ENCODE assay signal across 14 cellular contexts in genomic region chr2:64923385-64923710, GRCh38.
DNase-seq lines count a peak whose midpoint lies in the region; ATAC-seq and FAIRE-seq lines count a peak whose summit lies in the region.
"Had no signal": no experiment of that assay in that cellular context is flagged by ENCODE, and none has a peak within 500 bp of the region (broad histone marks: within the 10 kb centered on the region; RNA-seq: fewer than 3 reads in every experiment).

No MANE protein-coding gene starts in this region.

- CTCF ChIA-PET in T-cell (lab: Charles Lee): no interaction called here

- peaks cover 5 to 20% of the 10 kb centered on the region in 2 donors for H3K36me3 Mint-ChIP-seq in activated naive CD4-positive, alpha-beta T cell treated with anti-CD3 and anti-CD28 coated beads, Interleukin-2, amount 50 U/mL, for 72 hours
- H3K36me3 Mint-ChIP-seq in dendritic cell treated with granulocyte-macrophage colony-stimulating factor and Interleukin-4, amounts not matched to agents 40 ng/mL and 50 ng/mL, for 4 days (ENCODE audit: low read depth): no peaks in the 10 kb centered on the region
- H3K36me3 Mint-ChIP-seq in naive B cell: peaks cover 14 to 22% of the 10 kb centered on the region in 2 donors
- H3K36me3 Mint-ChIP-seq in T-cell: peaks cover 3% of the 10 kb centered on the region

- H3K4me1 Mint-ChIP-seq in dendritic cell treated with granulocyte-macrophage colony-stimulating factor and Interleukin-4, amounts not matched to agents 40 ng/mL and 50 ng/mL, for 4 days (ENCODE audit: low read depth): peaks cover 38% of the 10 kb centered on the region
- H3K4me1 Mint-ChIP-seq in naive B cell (peaks cover 48 to 79% (median 71%) of the 10 kb centered on the region in 3 donors), T-cell (peaks cover 0 to 11% (median 5%) of the 10 kb centered on the region in 3 donors)

- FAIRE-seq in HTR-8/SVneo (lab: Jason Lieb, UNC): no peak

- no peak overlapping the region for H3K4me3 Mint-ChIP-seq in dendritic cell treated with granulocyte-macrophage colony-stimulating factor and Interleukin-4, amounts not matched to agents 40 ng/mL and 50 ng/mL, for 4 days
- H3K4me3 Mint-ChIP-seq in naive B cell (peak overlapping the region in 1 of 8 donors; percentile 63), T-cell (no peak overlapping the region)

- peak overlapping the region; percentile 14 to 65 for H3K27ac Mint-ChIP-seq in activated naive CD4-positive, alpha-beta T cell treated with anti-CD3 and anti-CD28 coated beads, Interleukin-2, amount 50 U/mL, for 72 hours
- peak overlapping the region; percentile 36 for H3K27ac Mint-ChIP-seq in dendritic cell treated with granulocyte-macrophage colony-stimulating factor and Interleukin-4, amounts not matched to agents 40 ng/mL and 50 ng/mL, for 4 days
- H3K27ac Mint-ChIP-seq in naive B cell (peak overlapping the region in 5 of 6 donors; percentile 37 to 98 (median 86)), T-cell (no peak overlapping the region)

- no peaks in the 10 kb centered on the region for H3K27me3 Mint-ChIP-seq in dendritic cell treated with granulocyte-macrophage colony-stimulating factor and Interleukin-4, amounts not matched to agents 40 ng/mL and 50 ng/mL, for 4 days
- H3K27me3 Mint-ChIP-seq in naive B cell: no peaks in the 10 kb centered on the region
- H3K27me3 Mint-ChIP-seq in T-cell: no peaks in the 10 kb centered on the region

- no peak for DNase-seq in activated naive CD4-positive, alpha-beta T cell treated with anti-CD3 and anti-CD28 coated beads, Interleukin-2, amount 50 U/mL, for 72 hours (ENCODE audit: low spot score in 2 of 2)
- DNase-seq in activated naive CD4-positive, alpha-beta T cell (lab: John Stamatoyannopoulos, UW): no peak
- DNase-seq in naive B cell (no peak), GF-D8 (lab: John Stamatoyannopoulos, UW) (no peak), T-cell (no peak), HTR-8/SVneo (ENCODE audit: insufficient read length, low spot score) (no peak)
- DNase-seq: DMS 273 treated with DMSO at 0.1 percent for 48 hours, NCI-H1417 treated with DMSO at 0.1 percent for 48 hours, NCI-H2029 treated with DMSO at 0.1 percent for 48 hours, NCI-H510A treated with DMSO at 0.1 percent for 48 hours, SW 1271 had no signal

- POLR2A ChIA-PET in T-cell (lab: Charles Lee): no interaction called here

- intact Hi-C loops in dendritic cell treated with granulocyte-macrophage colony-stimulating factor and Interleukin-4, amounts not matched to agents 40 ng/mL and 50 ng/mL, for 4 days (cut with micrococcal nuclease): no loop called here

- ATAC-seq in activated naive CD4-positive, alpha-beta T cell treated with anti-CD3 and anti-CD28 coated beads, Interleukin-2, amount 50 U/mL, for 72 hours: no peak
- ATAC-seq in naive B cell (ENCODE audit: low read depth in 2 of 2): no peak
- ATAC-seq in GM19351 (IDR thresholded peaks at IDR 0.05; ENCODE audit: unreplicated experiment): no peak
- no peak for ATAC-seq in T-cell (replicated peaks in 1 of 4)
- ATAC-seq: HCT116 had no signal

- peaks cover 0 to 15% of the 10 kb centered on the region in 2 donors for H3K9me3 Mint-ChIP-seq in activated naive CD4-positive, alpha-beta T cell treated with anti-CD3 and anti-CD28 coated beads, Interleukin-2, amount 50 U/mL, for 72 hours
- peaks cover 19% of the 10 kb centered on the region for H3K9me3 Mint-ChIP-seq in dendritic cell treated with granulocyte-macrophage colony-stimulating factor and Interleukin-4, amounts not matched to agents 40 ng/mL and 50 ng/mL, for 4 days
- peaks cover 0 to 15% (median 9%) of the 10 kb centered on the region in 7 donors for H3K9me3 Mint-ChIP-seq in naive B cell
- H3K9me3 Mint-ChIP-seq in T-cell: peaks cover 0 to 12% (median 8%) of the 10 kb centered on the region in 3 donors

Comparison
In these comparisons a context has a peak if more than half of its experiments do, and no peak if none do; other contexts are left out.
1. H3K27ac Mint-ChIP-seq: peak in activated naive CD4-positive, alpha-beta T cell treated with anti-CD3 and anti-CD28 coated beads, Interleukin-2, amount 50 U/mL, for 72 hours (2 of 2), dendritic cell treated with granulocyte-macrophage colony-stimulating factor and Interleukin-4, amounts not matched to agents 40 ng/mL and 50 ng/mL, for 4 days (single experiment) and naive B cell (5 of 6); none in T-cell (0 of 2).